ENCODE assay signal across 21 cellular contexts in the genomic region with DNA sequence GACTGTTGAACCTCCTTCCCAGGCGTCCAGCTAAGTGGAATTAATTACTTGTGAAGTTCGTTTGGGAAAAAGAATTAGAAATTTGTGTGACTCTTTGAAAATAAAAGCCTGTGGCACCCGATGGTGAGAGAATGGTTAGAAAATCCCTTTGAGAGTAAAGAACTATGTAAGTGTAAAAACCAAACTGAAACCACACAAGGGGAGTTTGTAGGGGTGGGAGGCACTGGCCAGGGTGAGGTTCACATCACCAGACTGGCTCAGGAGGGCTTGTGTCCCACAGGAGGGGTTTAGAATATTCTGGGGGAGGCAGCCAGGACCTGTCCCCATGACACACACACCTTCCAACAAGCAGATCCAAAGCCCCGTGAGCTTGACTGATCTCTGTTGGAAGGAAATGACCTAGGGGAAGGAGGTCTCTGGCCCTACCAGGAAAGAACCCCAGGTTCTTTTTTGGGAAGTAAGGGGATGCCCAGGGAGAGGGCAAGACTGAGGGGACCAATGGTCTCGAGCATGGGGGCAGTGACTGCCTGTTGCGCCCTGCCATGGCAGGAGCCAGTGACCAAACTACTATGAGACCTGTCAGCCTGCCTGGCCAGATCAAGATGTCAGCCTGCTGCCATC. TPM values are rescaled to one million over a fixed set of nuclear protein-coding genes. Genes with fewer than 3 reads are reported as not detected.
DNase-seq lines count a peak whose midpoint lies in the region; ATAC-seq and TF ChIP-seq lines count a peak whose summit lies in the region.
"Had no signal": no experiment of that assay in that cellular context is flagged by ENCODE, and none has a peak within 500 bp of the region (broad histone marks: within the 10 kb centered on the region; RNA-seq: fewer than 3 reads in every experiment).

No MANE protein-coding gene starts in this region.

- H3K36me3 Mint-ChIP-seq in activated T-helper 1 cell treated with anti-CD3 and anti-CD28 coated beads, Interleukin-12 subunit alpha, Interleukin-12 subunit beta, Interleukin-2, Interleukin-4 antibody, amounts not matched to agents 30 ng/mL and 10 ng/mL and 1 ng/mL, durations not matched to agents 14 hours and 24 hours and 36 hours (ENCODE audit: low read depth) = peaks cover 9% of the 10 kb centered on the region

- DNase-seq in DND-41 (no peak), DMS79 (lab: John Stamatoyannopoulos, UW) (no peak), inferior parietal cortex (ENCODE audit: extremely low spot score) (no peak), mucosa of descending colon (no peak), left cardiac atrium (no peak)
- no peak for DNase-seq in activated T-helper 1 cell treated with anti-CD3 and anti-CD28 coated beads, Interleukin-12 subunit alpha, Interleukin-12 subunit beta, Interleukin-2, Interleukin-4 antibody, amounts not matched to agents 30 ng/mL and 10 ng/mL and 1 ng/mL, durations not matched to agents 14 hours and 24 hours and 36 hours (ENCODE audit: low spot score)
- DNase-seq: Calu3, cortex of kidney, heart left ventricle, NCI-H1930, NCI-H69 had no signal

- H3K27me3 Mint-ChIP-seq in activated T-helper 1 cell treated with anti-CD3 and anti-CD28 coated beads, Interleukin-12 subunit alpha, Interleukin-12 subunit beta, Interleukin-2, Interleukin-4 antibody, amounts not matched to agents 30 ng/mL and 10 ng/mL and 1 ng/mL, durations not matched to agents 14 hours and 24 hours and 36 hours (ENCODE audit: insufficient read depth) = no peaks in the 10 kb centered on the region

- TF ChIP-seq CTCF in DND-41 (IDR thresholded peaks at IDR 0.05; ENCODE audit: borderline replicate concordance, extremely low read depth, low read length, poor library complexity, severe bottlenecking) = no peak
- no peak for TF ChIP-seq CTCF in mucosa of descending colon (IDR thresholded peaks at IDR 0.05)

- peaks cover 25% of the 10 kb centered on the region for H3K36me3 ChIP-seq in DND-41 (ENCODE audit: insufficient read depth, low read length)
- no peaks in the 10 kb centered on the region for H3K36me3 ChIP-seq in mucosa of descending colon (ENCODE audit: low read depth)

- peaks cover 26% of the 10 kb centered on the region for H3K4me1 ChIP-seq in DND-41 (ENCODE audit: insufficient read depth, low read length)
- H3K4me1 ChIP-seq in mucosa of descending colon (ENCODE audit: low read depth) = peaks cover 14% of the 10 kb centered on the region

- no peaks in the 10 kb centered on the region for H3K9me3 ChIP-seq in DND-41 (ENCODE audit: insufficient read depth, low read length, severe bottlenecking)
- no peaks in the 10 kb centered on the region for H3K9me3 ChIP-seq in mucosa of descending colon
- H3K9me3 ChIP-seq: heart left ventricle had no signal

- no peak overlapping the region for H3K4me3 ChIP-seq in DND-41 (ENCODE audit: low read depth in 1 of 2, low read length in 2 of 2)
- no peak overlapping the region for H3K4me3 ChIP-seq in mucosa of descending colon
- H3K4me3 ChIP-seq: heart left ventricle, skin epidermis had no signal

- no peaks in the 10 kb centered on the region for H3K9me3 Mint-ChIP-seq in activated T-helper 1 cell treated with anti-CD3 and anti-CD28 coated beads, Interleukin-12 subunit alpha, Interleukin-12 subunit beta, Interleukin-2, Interleukin-4 antibody, amounts not matched to agents 30 ng/mL and 10 ng/mL and 1 ng/mL, durations not matched to agents 14 hours and 24 hours and 36 hours

- peaks cover 21% of the 10 kb centered on the region for H3K79me2 ChIP-seq in DND-41 (ENCODE audit: insufficient read depth, low read length)

- H3K9ac ChIP-seq in DND-41 (ENCODE audit: low read depth, low read length) = no peak overlapping the region

- H3K27me3 ChIP-seq in DND-41 (ENCODE audit: insufficient read depth, low read length, poor library complexity) = no peaks in the 10 kb centered on the region

- no peak overlapping the region for H2AFZ ChIP-seq in DND-41 (ENCODE audit: low read depth, low read length)

- no peak overlapping the region for H3K4me2 ChIP-seq in DND-41 (ENCODE audit: insufficient read depth, low read length)

- H3K27ac Mint-ChIP-seq in activated T-helper 1 cell treated with anti-CD3 and anti-CD28 coated beads, Interleukin-12 subunit alpha, Interleukin-12 subunit beta, Interleukin-2, Interleukin-4 antibody, amounts not matched to agents 30 ng/mL and 10 ng/mL and 1 ng/mL, durations not matched to agents 14 hours and 24 hours and 36 hours = peak overlapping the region; percentile 24

- no peak overlapping the region for H3K4me3 Mint-ChIP-seq in activated T-helper 1 cell treated with anti-CD3 and anti-CD28 coated beads, Interleukin-12 subunit alpha, Interleukin-12 subunit beta, Interleukin-2, Interleukin-4 antibody, amounts not matched to agents 30 ng/mL and 10 ng/mL and 1 ng/mL, durations not matched to agents 14 hours and 24 hours and 36 hours

- ATAC-seq in DND-41 (ENCODE audit: insufficient read depth, low read depth) = no peak
- ATAC-seq in GM18858 (IDR thresholded peaks at IDR 0.05; ENCODE audit: unreplicated experiment) = peak; percentile 32
- peak; percentile 31 for ATAC-seq in HG02588 (IDR thresholded peaks at IDR 0.05; ENCODE audit: unreplicated experiment)
- no peak for ATAC-seq in mucosa of descending colon
- ATAC-seq in left cardiac atrium = no peak
- ATAC-seq: activated CD4-positive, CD25-positive, alpha-beta regulatory T cell treated with anti-CD3 and anti-CD28 coated beads, Interleukin-2, amount 50 U/mL, for 24 hours; esophagus mucosa; heart left ventricle; Panc1 had no signal

- H3K4me1 Mint-ChIP-seq in activated T-helper 1 cell treated with anti-CD3 and anti-CD28 coated beads, Interleukin-12 subunit alpha, Interleukin-12 subunit beta, Interleukin-2, Interleukin-4 antibody, amounts not matched to agents 30 ng/mL and 10 ng/mL and 1 ng/mL, durations not matched to agents 14 hours and 24 hours and 36 hours (ENCODE audit: low read depth) = peaks cover 53% of the 10 kb centered on the region

- H4K20me1 ChIP-seq in DND-41 (ENCODE audit: insufficient read depth, low read length) = peaks cover 24% of the 10 kb centered on the region; the same call in 1 of the 2 replicates

- peak overlapping the region; percentile 34; the same call in 1 of the 2 replicates for H3K27ac ChIP-seq in DND-41 (ENCODE audit: low read length)
- H3K27ac ChIP-seq: heart left ventricle, skin epidermis had no signal

- intact Hi-C loops in activated T-helper 1 cell treated with anti-CD3 and anti-CD28 coated beads, Interleukin-12 subunit alpha, Interleukin-12 subunit beta, Interleukin-2, Interleukin-4 antibody, amounts not matched to agents 30 ng/mL and 10 ng/mL and 1 ng/mL, durations not matched to agents 14 hours and 24 hours and 36 hours (cut with micrococcal nuclease) = loop anchor here (5.0 kb wide), 2 partner anchors 932 to 1067 kb away; partner anchors contain the start of genes CDC25C and EGR1
- intact Hi-C loops in mucosa of descending colon (cut with DNase I, micrococcal nuclease) = no loop called here
- intact Hi-C loops in left cardiac atrium (cut with DNase I) = no loop called here

RNA-seq across cellular contexts. Expression of gene SPATA24, which starts 4.3 kb away (rescaled TPM):
- 4.1 and 5.3 TPM in 2 replicates for total RNA-seq in activated T-helper 1 cell treated with anti-CD3 and anti-CD28 coated beads, Interleukin-12 subunit alpha, Interleukin-12 subunit beta, Interleukin-2, Interleukin-4 antibody, amounts not matched to agents 30 ng/mL and 10 ng/mL and 1 ng/mL, durations not matched to agents 14 hours and 24 hours and 36 hours
- total RNA-seq in mucosa of descending colon (1 to 10 TPM; 3.0 to 4.5 (median 3.4) TPM), left cardiac atrium (1 to 10 TPM; 8.8 to 9.0 TPM)

RNA-seq across cellular contexts. Expression of gene PROB1, which starts 4.7 kb away (rescaled TPM):
- total RNA-seq in activated T-helper 1 cell treated with anti-CD3 and anti-CD28 coated beads, Interleukin-12 subunit alpha, Interleukin-12 subunit beta, Interleukin-2, Interleukin-4 antibody, amounts not matched to agents 30 ng/mL and 10 ng/mL and 1 ng/mL, durations not matched to agents 14 hours and 24 hours and 36 hours = 9.1 and 9.3 TPM in 2 replicates
- total RNA-seq in mucosa of descending colon (under 1 TPM; 0.58 to 0.98 (median 0.94) TPM), left cardiac atrium (10 to 100 TPM; 21.7 to 27.9 TPM)
- total RNA-seq: H4 had no signal

RNA-seq across cellular contexts. Expression of gene MZB1, which starts 9.9 kb away (rescaled TPM):
- total RNA-seq in activated T-helper 1 cell treated with anti-CD3 and anti-CD28 coated beads, Interleukin-12 subunit alpha, Interleukin-12 subunit beta, Interleukin-2, Interleukin-4 antibody, amounts not matched to agents 30 ng/mL and 10 ng/mL and 1 ng/mL, durations not matched to agents 14 hours and 24 hours and 36 hours = 38.1 and 38.8 TPM in 2 replicates
- total RNA-seq in mucosa of descending colon (10 to 100 TPM in 2 of 3 donors, 1 to 10 TPM in 1; 5.6 to 23.7 (median 10.2) TPM), left cardiac atrium (1 to 10 TPM in 1 of 2 donors, under 1 TPM in 1; 0.55 to 1.2 TPM)
- total RNA-seq: Calu3, H4, kidney epithelial cell, osteocyte had no signal

RNA-seq across cellular contexts. Expression of gene SLC23A1, which starts 16.5 kb away (rescaled TPM):
- total RNA-seq in activated T-helper 1 cell treated with anti-CD3 and anti-CD28 coated beads, Interleukin-12 subunit alpha, Interleukin-12 subunit beta, Interleukin-2, Interleukin-4 antibody, amounts not matched to agents 30 ng/mL and 10 ng/mL and 1 ng/mL, durations not matched to agents 14 hours and 24 hours and 36 hours = 1.4 and 1.5 TPM in 2 replicates
- total RNA-seq in mucosa of descending colon (1 to 10 TPM; 2.5 to 9.0 (median 5.1) TPM), left cardiac atrium (not detected)
- total RNA-seq: aorta, H4, heart left ventricle, kidney epithelial cell, osteocyte had no signal

RNA-seq across cellular contexts. Expression of gene DNAJC18, which starts 39.7 kb away (rescaled TPM):
- total RNA-seq in activated T-helper 1 cell treated with anti-CD3 and anti-CD28 coated beads, Interleukin-12 subunit alpha, Interleukin-12 subunit beta, Interleukin-2, Interleukin-4 antibody, amounts not matched to agents 30 ng/mL and 10 ng/mL and 1 ng/mL, durations not matched to agents 14 hours and 24 hours and 36 hours = 30.0 and 36.3 TPM in 2 replicates
- 10 to 100 TPM in 1 of 3 donors, 1 to 10 TPM in 2; 4.2 to 10.3 (median 5.1) TPM for total RNA-seq in mucosa of descending colon
- total RNA-seq in left cardiac atrium = 10 to 100 TPM; 14.8 to 15.2 TPM

Comparison
In these comparisons a context has a peak if more than half of its experiments do, and no peak if none do; other contexts are left out.
1. ATAC-seq: peak in GM18858 (single experiment) and HG02588 (single experiment); none in DND-41 (single experiment), mucosa of descending colon (single experiment) and left cardiac atrium (0 of 2).